In the genomic region with DNA sequence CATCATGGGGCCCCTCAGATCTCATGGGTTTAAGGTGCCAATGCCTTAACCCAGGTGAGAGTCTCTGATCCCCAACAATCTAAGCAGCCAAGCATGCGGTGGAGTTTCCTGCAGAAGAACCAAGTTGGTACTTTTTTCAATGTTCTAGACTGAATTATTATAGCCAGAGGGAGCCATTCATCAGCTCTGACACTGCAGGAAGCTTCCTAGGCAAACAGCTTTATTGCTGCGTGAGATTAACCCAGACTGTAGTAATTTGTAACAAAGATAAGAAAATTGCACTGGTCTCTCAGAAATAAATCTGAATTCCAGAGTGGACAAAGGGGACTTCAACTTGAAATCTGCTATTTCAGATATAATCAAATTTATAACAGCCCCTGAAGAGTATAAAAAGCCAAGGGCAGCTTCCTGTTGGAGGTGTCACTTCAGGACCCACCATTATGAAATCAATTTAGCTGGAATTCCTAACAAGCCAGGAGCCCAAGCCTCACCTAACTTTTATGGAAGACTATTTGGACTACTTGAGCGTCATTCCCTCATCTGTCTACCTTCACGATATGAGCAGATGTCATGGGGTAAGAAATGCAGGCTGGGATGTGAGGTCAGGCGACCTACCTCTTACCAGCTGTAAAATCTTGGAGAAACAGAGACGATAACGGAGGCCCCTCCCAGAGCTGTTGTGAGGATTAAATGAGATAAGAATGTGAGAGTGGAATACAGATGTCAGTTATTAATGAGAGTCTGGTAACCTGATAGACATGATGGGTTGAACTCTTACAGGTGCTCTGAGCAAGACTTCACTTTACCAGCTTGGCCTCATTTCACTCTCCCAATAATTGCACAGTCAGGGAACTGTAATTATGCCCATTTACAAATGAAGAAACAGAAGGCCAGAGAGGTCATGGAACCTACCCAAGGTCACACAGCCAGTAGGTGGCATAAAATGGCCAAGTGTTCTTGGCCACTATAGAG, we compare ENCODE assay signal across 15 cellular contexts.
"Had no signal": no experiment of that assay in that cellular context is flagged by ENCODE, and none has a peak within 500 bp of the region (broad histone marks: within the 10 kb centered on the region; RNA-seq: fewer than 3 reads in every experiment).

No MANE protein-coding gene starts in this region.

- H3K36me3 Mint-ChIP-seq: activated naive CD4-positive, alpha-beta T cell treated with anti-CD3 and anti-CD28 coated beads, Interleukin-2, amount 50 U/mL, for 24 hours; mesothelial cell of epicardium; stimulated activated naive B cell treated with anti-CD40 and anti-IgM and Interleukin-4, amounts not matched to agents 10 μg/mL and 1 μg/mL and 100 μg/mL, for 72 hours; T-cell had no signal

- H3K27ac Mint-ChIP-seq: activated naive CD4-positive, alpha-beta T cell treated with anti-CD3 and anti-CD28 coated beads, Interleukin-2, amount 50 U/mL, for 24 hours; mesothelial cell of epicardium; stimulated activated naive B cell treated with anti-CD40 and anti-IgM and Interleukin-4, amounts not matched to agents 10 μg/mL and 1 μg/mL and 100 μg/mL, for 72 hours; T-cell had no signal

- H3K36me3 ChIP-seq: breast epithelium had no signal

- H3K9me3 Mint-ChIP-seq: activated naive CD4-positive, alpha-beta T cell treated with anti-CD3 and anti-CD28 coated beads, Interleukin-2, amount 50 U/mL, for 24 hours; mesothelial cell of epicardium; nephron progenitor cell; stimulated activated naive B cell treated with anti-CD40 and anti-IgM and Interleukin-4, amounts not matched to agents 10 μg/mL and 1 μg/mL and 100 μg/mL, for 72 hours; T-cell had no signal

- FAIRE-seq: astrocyte, endometrium had no signal

- ATAC-seq: esophagus mucosa; stimulated activated naive B cell treated with anti-CD40 and anti-IgM and Interleukin-4, amounts not matched to agents 10 μg/mL and 1 μg/mL and 100 μg/mL, for 72 hours; T-cell had no signal

- DNase-seq: activated CD4-positive, alpha-beta T cell treated with anti-CD3 and anti-CD28 coated beads, Interleukin-2, amount 50 U/mL, for 1 hour; activated CD4-positive, CD25-positive, alpha-beta regulatory T cell; activated gamma-delta T cell; nephron progenitor cell; occipital lobe; stimulated activated naive B cell treated with anti-CD40 and anti-IgM and Interleukin-4, amounts not matched to agents 10 μg/mL and 1 μg/mL and 100 μg/mL, for 72 hours; T-cell had no signal

- H3K4me1 ChIP-seq: breast epithelium had no signal

- H3K27ac ChIP-seq: breast epithelium, coronary artery had no signal

- H3K4me1 Mint-ChIP-seq: activated naive CD4-positive, alpha-beta T cell treated with anti-CD3 and anti-CD28 coated beads, Interleukin-2, amount 50 U/mL, for 24 hours; stimulated activated naive B cell treated with anti-CD40 and anti-IgM and Interleukin-4, amounts not matched to agents 10 μg/mL and 1 μg/mL and 100 μg/mL, for 72 hours had no signal

- H3K4me3 ChIP-seq: breast epithelium, coronary artery, lung had no signal

- H3K4me3 Mint-ChIP-seq: activated naive CD4-positive, alpha-beta T cell treated with anti-CD3 and anti-CD28 coated beads, Interleukin-2, amount 50 U/mL, for 24 hours; mesothelial cell of epicardium; stimulated activated naive B cell treated with anti-CD40 and anti-IgM and Interleukin-4, amounts not matched to agents 10 μg/mL and 1 μg/mL and 100 μg/mL, for 72 hours; T-cell had no signal

- H3K27me3 ChIP-seq: breast epithelium had no signal

- H3K9me3 ChIP-seq: breast epithelium had no signal
